Comparison of ENCODE assay signal across 10 cellular contexts in genomic region chr15:55197719-55198118, GRCh38. TPM values are rescaled to one million over a fixed set of nuclear protein-coding genes. Genes with fewer than 3 reads are reported as not detected.
A peak's percentile ranks its signal among the peaks of the same experiment; 100 is the strongest.
DNase-seq lines count a peak whose midpoint lies in the region; ATAC-seq, FAIRE-seq and TF ChIP-seq lines count a peak whose summit lies in the region.
"Had no signal": no experiment of that assay in that cellular context is flagged by ENCODE, and none has a peak within 500 bp of the region (broad histone marks: within the 10 kb centered on the region; RNA-seq: fewer than 3 reads in every experiment).

No MANE protein-coding gene starts in this region.

- TF ChIP-seq CTCF in keratinocyte (optimal IDR thresholded peaks at IDR 0.05 in 1 of 3, IDR thresholded peaks at IDR 0.05 in 1 of 3, conservative IDR thresholded peaks at IDR 0.05 in 1 of 3; ENCODE audit: extremely low read depth in 1 of 3, insufficient read depth in 2 of 3, low read length in 3 of 3): no peak
- no peak for TF ChIP-seq CTCF in GM10266 (IDR thresholded peaks at IDR 0.05; ENCODE audit: control insufficient read depth, insufficient read depth, low read depth, missing control alignments)

- H3K36me3 ChIP-seq in HAP-1 (replicated peaks) (peaks cover 20% of the 10 kb centered on the region), keratinocyte (ENCODE audit: control insufficient read depth in 2 of 2, extremely low read depth in 1 of 2, insufficient read depth in 2 of 2, low read length in 2 of 2) (peaks cover 0 to 8% of the 10 kb centered on the region in 2 experiments)

- H3K4me1 ChIP-seq in HAP-1: peaks cover 19% of the 10 kb centered on the region
- peaks cover 16% of the 10 kb centered on the region for H3K4me1 ChIP-seq in keratinocyte (ENCODE audit: control insufficient read depth, extremely low read depth, insufficient read depth, low read length)

- H4K20me1 ChIP-seq in keratinocyte (ENCODE audit: control insufficient read depth, extremely low read depth, insufficient read depth, low read length): peaks cover 5% of the 10 kb centered on the region

- H3K9me3 ChIP-seq in HAP-1 (peaks cover 6% of the 10 kb centered on the region; the same call in 1 of the 2 replicates), keratinocyte (ENCODE audit: control insufficient read depth, low read depth, low read length) (no peaks in the 10 kb centered on the region)

- peak overlapping the region; percentile 78 for H3K27ac ChIP-seq in angular gyrus (ENCODE audit: low read depth, low read length)
- H3K27ac ChIP-seq in keratinocyte (ENCODE audit: control insufficient read depth, insufficient read depth, low read length): no peak overlapping the region
- peak overlapping the region; percentile 82 for H3K27ac ChIP-seq in temporal lobe (ENCODE audit: low read depth, low read length)

- peak overlapping the region; percentile 85 for H3K4me3 ChIP-seq in HAP-1
- H3K4me3 ChIP-seq in keratinocyte (ENCODE audit: control insufficient read depth in 2 of 3, extremely low read depth in 1 of 3, insufficient read depth in 2 of 3, low read depth in 1 of 3, low read length in 3 of 3): peak overlapping the region; percentile 70 to 96 (median 95)

- no peaks in the 10 kb centered on the region for H3K9me1 ChIP-seq in keratinocyte (ENCODE audit: control insufficient read depth, extremely low read depth, insufficient read depth, low read length)

- H3K27me3 ChIP-seq in HAP-1 (ENCODE audit: low read depth): no peaks in the 10 kb centered on the region
- no peaks in the 10 kb centered on the region for H3K27me3 ChIP-seq in keratinocyte (ENCODE audit: control insufficient read depth, extremely low read depth, insufficient read depth, low read length)

- in situ Hi-C loops in HAP-1 (cut with MboI; ENCODE audit: low sequenced_read_pairs): no loop called here

- no peak for FAIRE-seq in keratinocyte (lab: Jason Lieb, UNC)

- no peak for ATAC-seq in GM21360 (IDR thresholded peaks at IDR 0.05; ENCODE audit: unreplicated experiment)

- dilution Hi-C loops in keratinocyte (cut with MboI; ENCODE audit: extremely low pct_ligation_motif_present, low sequenced_read_pairs): no loop called here

- DNase-seq in HAP-1 (ENCODE audit: low spot score in 2 of 2): no peak
- no peak for DNase-seq in keratinocyte (ENCODE audit: low read depth, low spot score)
- no peak for DNase-seq in GM10266 (ENCODE audit: extremely low spot score)
- no peak for DNase-seq in putamen (ENCODE audit: low spot score)
- DNase-seq in NOMO-1 treated with dmso at 0.1 percent for 144 hours (lab: John Stamatoyannopoulos, UW; ENCODE audit: unreplicated experiment): no peak
- DNase-seq: activated CD8-positive, alpha-beta T cell treated with anti-CD3 and anti-CD28 coated beads, Interleukin-2, amount 10 ng/mL, durations not matched to agents 7 days and 5 days; NCI-H510A treated with DMSO at 0.1 percent for 48 hours had no signal

- H3K9ac ChIP-seq in keratinocyte (ENCODE audit: control insufficient read depth, extremely low read depth, insufficient read depth, low read length): peak overlapping the region; percentile 97

- peaks cover 39% of the 10 kb centered on the region for H3K79me2 ChIP-seq in keratinocyte (ENCODE audit: control insufficient read depth, insufficient read depth, low read length)

- H3K4me2 ChIP-seq in keratinocyte (ENCODE audit: control insufficient read depth, extremely low read depth, insufficient read depth, low read depth, low read length): peak overlapping the region; percentile 92

- H2AFZ ChIP-seq in keratinocyte (ENCODE audit: control insufficient read depth, low read length): peak overlapping the region; percentile 95

RNA-seq across cellular contexts. Expression of gene RSL24D1, which starts 1.0 kb away (rescaled TPM):
- 38.5 to 99.9 TPM (median 46.6 TPM) in 3 replicates for polyA plus RNA-seq in keratinocyte
- 451 TPM for polyA plus RNA-seq in keratinocyte (2011; ENCODE audit: low read depth)
- 48.3 and 83.7 TPM in 2 replicates for polyA plus RNA-seq in keratinocyte (2011; cell fraction: cytosol; rRNA removed)
- 19.8 and 32.2 TPM in 2 replicates for polyA plus RNA-seq in keratinocyte (2011; cell fraction: nucleus; rRNA removed)
- 72.9 and 91.6 TPM in 2 replicates for polyA plus RNA-seq in keratinocyte (2012; ENCODE audit: low replicate concordance)
- polyA minus RNA-seq in keratinocyte: 2.7 to 19.6 TPM (median 9.4 TPM) in 3 replicates
- 13.6 TPM for polyA minus RNA-seq in keratinocyte (2011; cell fraction: cytosol; rRNA and poly(A)+ RNA removed)
- polyA minus RNA-seq in keratinocyte (2011; cell fraction: nucleus; rRNA and poly(A)+ RNA removed): 8.1 and 17.8 TPM in 2 replicates
- total RNA-seq in temporal lobe: 103 TPM
